Comparison of ENCODE assay signal across 8 cellular contexts in the genomic region with DNA sequence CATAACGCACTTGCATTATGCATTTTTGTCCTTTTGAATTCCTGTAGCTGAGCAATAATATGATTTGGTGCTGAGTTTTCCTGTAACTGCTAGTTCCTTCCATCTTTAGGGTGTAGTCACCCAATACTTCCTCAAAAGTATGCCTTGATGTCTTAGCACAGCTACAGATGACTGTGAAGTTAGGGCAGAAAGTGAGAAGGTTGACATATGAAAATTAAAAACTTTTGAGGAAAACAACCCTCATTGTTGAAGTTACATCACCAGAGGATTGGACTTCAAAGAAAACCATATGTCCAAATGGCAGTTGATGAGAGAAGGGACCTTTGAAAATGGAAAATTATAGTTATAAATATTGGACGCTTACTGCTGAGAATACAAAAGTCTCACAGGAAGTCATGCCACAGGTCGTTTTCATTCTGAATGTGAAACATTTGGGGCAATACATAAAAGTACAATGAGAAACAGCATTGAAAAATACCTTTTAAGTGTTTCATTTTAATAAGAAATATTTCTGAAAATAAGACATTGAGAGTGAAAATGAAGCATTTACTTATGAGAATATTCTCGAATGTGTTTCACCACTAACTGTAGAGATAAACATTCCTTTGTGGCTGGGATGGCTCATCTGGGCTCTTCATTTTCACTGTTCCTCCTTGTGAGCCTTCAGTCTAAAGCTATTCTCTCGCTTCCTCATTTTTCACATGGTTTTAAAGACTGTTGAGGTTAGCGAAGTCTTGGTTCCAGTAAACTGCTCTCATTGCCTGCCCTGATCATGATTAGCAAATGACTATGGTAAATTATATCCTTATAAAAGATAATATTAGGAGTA.
DNase-seq lines count a peak whose midpoint lies in the region; ATAC-seq and TF ChIP-seq lines count a peak whose summit lies in the region.

No MANE protein-coding gene starts in this region.

- no peak overlapping the region for H3K4me3 Mint-ChIP-seq in Calu3 (ENCODE audit: low read depth, unreplicated experiment)

- no peaks in the 10 kb centered on the region for H3K27me3 Mint-ChIP-seq in Calu3 (ENCODE audit: unreplicated experiment)

- peak; percentile 94 for ATAC-seq in GM18909 (IDR thresholded peaks at IDR 0.05; ENCODE audit: poor library complexity, unreplicated experiment)
- peak; percentile 74 for ATAC-seq in HG02610 (IDR thresholded peaks at IDR 0.05; ENCODE audit: unreplicated experiment)
- ATAC-seq in mucosa of descending colon = peak; percentile 56

- intact Hi-C loops in mucosa of descending colon (cut with DNase I, micrococcal nuclease) = no loop called here
- intact Hi-C loops in Calu3 (cut with micrococcal nuclease; ENCODE audit: unreplicated experiment) = no loop called here

- CTCF ChIA-PET in Calu3 (lab: Charles Lee) = no interaction called here

- DNase-seq in MM.1S = peak; percentile 66
- DNase-seq in mucosa of descending colon = no peak
- DNase-seq in Calu3 = no peak
- DNase-seq in HuH-7.5 (ENCODE audit: low spot score) = no peak
- no peak for DNase-seq in ACHN
- no peak for DNase-seq in NCI-H1694 treated with DMSO at 0.1 percent for 48 hours (lab: John Stamatoyannopoulos, UW)

- H3K9me2 ChIP-seq in MM.1S (replicated peaks; ENCODE audit: insufficient read depth, low read length) = no peaks in the 10 kb centered on the region

- H3K36me3 ChIP-seq in MM.1S (replicated peaks; ENCODE audit: insufficient read depth, low read length) = no peaks in the 10 kb centered on the region
- H3K36me3 ChIP-seq in mucosa of descending colon (ENCODE audit: low read depth) = no peaks in the 10 kb centered on the region

- no peaks in the 10 kb centered on the region for H3K36me3 Mint-ChIP-seq in Calu3 (ENCODE audit: insufficient read depth, unreplicated experiment)

- peaks cover 9% of the 10 kb centered on the region; the same call in 1 of the 2 replicates for H3F3A ChIP-seq in MM.1S (ENCODE audit: insufficient read depth, low read length)

- no peaks in the 10 kb centered on the region for H3K79me2 ChIP-seq in MM.1S (ENCODE audit: low read length)

- H3K27ac ChIP-seq in MM.1S (ENCODE audit: low read length) = peak overlapping the region; percentile 40; the same call in 1 of the 2 replicates

- H3K4me3 ChIP-seq in MM.1S (ENCODE audit: low read length) (peak overlapping the region; percentile 17; the same call in 1 of the 2 replicates), mucosa of descending colon (no peak overlapping the region)

- no peak overlapping the region for H2AFZ ChIP-seq in MM.1S (ENCODE audit: low read length)

- no peak overlapping the region for H3K9ac ChIP-seq in MM.1S (ENCODE audit: low read length)

- in situ Hi-C loops in ACHN (cut with HindIII; ENCODE audit: low pct_ligation_motif_present, low pct_unique_long_range_greater_than_20kb, low sequenced_read_pairs) = no loop called here

- H3K9me3 Mint-ChIP-seq in Calu3 (ENCODE audit: low read depth, unreplicated experiment) = peaks cover 4% of the 10 kb centered on the region

- H3K27me3 ChIP-seq in MM.1S (replicated peaks; ENCODE audit: insufficient read depth, low read length) = no peaks in the 10 kb centered on the region

- peak overlapping the region; percentile 28; the same call in 1 of the 2 replicates for H3K4me2 ChIP-seq in MM.1S (ENCODE audit: low read depth, low read length)

- no peaks in the 10 kb centered on the region for H3K4me1 Mint-ChIP-seq in Calu3 (ENCODE audit: low read depth, unreplicated experiment)

- H3K4me1 ChIP-seq in MM.1S (ENCODE audit: low read length) (peaks cover 12% of the 10 kb centered on the region), mucosa of descending colon (ENCODE audit: low read depth) (no peaks in the 10 kb centered on the region)

- no TSS peak for BruUV-seq in Calu3 (replicated peaks; lab: Mats Ljungman, UMichigan)

- H3K9me3 ChIP-seq in MM.1S (replicated peaks; ENCODE audit: insufficient read depth, low read length) = no peaks in the 10 kb centered on the region
- no peaks in the 10 kb centered on the region for H3K9me3 ChIP-seq in mucosa of descending colon

- TF ChIP-seq CTCF in MM.1S (IDR thresholded peaks at IDR 0.05; ENCODE audit: low read length) (no peak), mucosa of descending colon (IDR thresholded peaks at IDR 0.05) (no peak), Calu3 (IDR thresholded peaks at IDR 0.05; ENCODE audit: unreplicated experiment) (no peak)

- H3K27ac Mint-ChIP-seq in Calu3 (ENCODE audit: unreplicated experiment) = no peak overlapping the region

- no peaks in the 10 kb centered on the region for H4K20me1 ChIP-seq in MM.1S (ENCODE audit: insufficient read depth, low read length)
